In genomic region chr6:96834070-96834469, GRCh38 we compare ENCODE assay signal across 30 cellular contexts. TPM values are rescaled to one million over a fixed set of nuclear protein-coding genes. Genes with fewer than 3 reads are reported as not detected.
DNase-seq lines count a peak whose midpoint lies in the region; ATAC-seq and TF ChIP-seq lines count a peak whose summit lies in the region.
"Had no signal": no experiment of that assay in that cellular context is flagged by ENCODE, and none has a peak within 500 bp of the region (broad histone marks: within the 10 kb centered on the region; RNA-seq: fewer than 3 reads in every experiment).

No MANE protein-coding gene starts in this region.

- dilution Hi-C loops in mammary epithelial cell (cut with HindIII; ENCODE audit: low sequenced_read_pairs), result no loop called here

- BruUV-seq in mammary epithelial cell (replicated peaks; lab: Mats Ljungman, UMichigan), result no TSS peak

- H3K27ac ChIP-seq in GM23338 (ENCODE audit: low read depth), result no peak overlapping the region
- no peak overlapping the region for H3K27ac ChIP-seq in neural progenitor cell
- no peak overlapping the region for H3K27ac ChIP-seq in Karpas-422 (ENCODE audit: low read length)
- no peak overlapping the region for H3K27ac ChIP-seq in mammary epithelial cell (ENCODE audit: insufficient read depth, low read depth, low read length)
- H3K27ac ChIP-seq: A549, SK-N-MC had no signal

- H3K79me2 ChIP-seq in GM23338 (replicated peaks; ENCODE audit: insufficient read depth) (peaks cover 73% of the 10 kb centered on the region), Loucy (ENCODE audit: insufficient read depth, low read length) (no peaks in the 10 kb centered on the region), neural progenitor cell (ENCODE audit: low read depth) (peaks cover 51% of the 10 kb centered on the region), Karpas-422 (ENCODE audit: low read length) (no peaks in the 10 kb centered on the region), mammary epithelial cell (ENCODE audit: insufficient read depth, low read length) (peaks cover 7% of the 10 kb centered on the region)

- H3K4me3 Mint-ChIP-seq in GM23338, result peak overlapping the region; percentile 33; the same call in 1 of the 3 replicates
- H3K4me3 Mint-ChIP-seq in brain, result peak overlapping the region in 4 of 5 experiments; percentile 19 to 69 (median 26)
- H3K4me3 Mint-ChIP-seq in neural progenitor cell, result no peak overlapping the region
- H3K4me3 Mint-ChIP-seq: CD8-positive, alpha-beta T cell; HFFc6; T-helper 1 cell treated with Interleukin-12 subunit alpha and Interleukin-12 subunit beta and Interleukin-4 antibody, amounts not matched to agents 30 μg/mL and 1 μg/mL, for 36 hours had no signal

- H3K4me1 ChIP-seq in GM23338 (ENCODE audit: insufficient read depth) (peaks cover 13% of the 10 kb centered on the region), Loucy (ENCODE audit: insufficient read depth, low read length, poor library complexity, severe bottlenecking) (peaks cover 13% of the 10 kb centered on the region), neural progenitor cell (peaks cover 20% of the 10 kb centered on the region), Karpas-422 (ENCODE audit: low read length) (no peaks in the 10 kb centered on the region), mammary epithelial cell (ENCODE audit: insufficient read depth, low read length) (no peaks in the 10 kb centered on the region)

- H3K4me1 Mint-ChIP-seq in GM23338, result peaks cover 37% of the 10 kb centered on the region
- peaks cover 41% of the 10 kb centered on the region for H3K4me1 Mint-ChIP-seq in brain
- H3K4me1 Mint-ChIP-seq in neural progenitor cell, result peaks cover 20% of the 10 kb centered on the region

- no peak for TF ChIP-seq CTCF in GM23338 (conservative IDR thresholded peaks at IDR 0.05; ENCODE audit: low read depth in 2 of 2)
- no peak for TF ChIP-seq CTCF in Loucy (conservative IDR thresholded peaks at IDR 0.05; ENCODE audit: low read length)
- TF ChIP-seq CTCF in brain (conservative IDR thresholded peaks at IDR 0.05), result no peak
- no peak for TF ChIP-seq CTCF in neural progenitor cell (IDR thresholded peaks at IDR 0.05)
- TF ChIP-seq CTCF in mammary epithelial cell (conservative IDR thresholded peaks at IDR 0.05 in 1 of 2, IDR thresholded peaks at IDR 0.05 in 1 of 2; ENCODE audit: extremely low read depth in 1 of 2, insufficient read depth in 1 of 2, low read depth in 1 of 2, low read length in 2 of 2), result no peak

- H3K36me3 Mint-ChIP-seq in GM23338 (ENCODE audit: low read depth) (peaks cover 14% of the 10 kb centered on the region; the same call in 2 of the 3 replicates), brain (peaks cover 12% of the 10 kb centered on the region), neural progenitor cell (peaks cover 1% of the 10 kb centered on the region)

- H2AFZ ChIP-seq in GM23338 (no peak overlapping the region), Loucy (ENCODE audit: low read length) (no peak overlapping the region), neural progenitor cell (replicated peaks) (no peak overlapping the region), Karpas-422 (ENCODE audit: low read length) (no peak overlapping the region), mammary epithelial cell (ENCODE audit: low read depth, low read length) (no peak overlapping the region)

- H3K4me2 ChIP-seq in GM23338, result 0 out of 2 replicates have a peak overlapping the region, but pooled peaks have one; percentile 21
- peak overlapping the region; percentile 41 for H3K4me2 ChIP-seq in Loucy (ENCODE audit: low read depth, low read length, poor library complexity, severe bottlenecking)
- H3K4me2 ChIP-seq in neural progenitor cell, result peak overlapping the region; percentile 85
- no peak overlapping the region for H3K4me2 ChIP-seq in Karpas-422 (ENCODE audit: low read depth, low read length, poor library complexity, severe bottlenecking)
- H3K4me2 ChIP-seq in mammary epithelial cell (ENCODE audit: insufficient read depth, low read depth, low read length), result no peak overlapping the region
- H3K4me2 ChIP-seq: A549 had no signal

- H4K20me1 ChIP-seq in GM23338 (replicated peaks; ENCODE audit: insufficient read depth) (peaks cover 3% of the 10 kb centered on the region), Loucy (ENCODE audit: insufficient read depth, low read length, poor library complexity, severe bottlenecking) (no peaks in the 10 kb centered on the region), neural progenitor cell (ENCODE audit: low read depth) (peaks cover 8% of the 10 kb centered on the region), Karpas-422 (ENCODE audit: insufficient read depth, low read depth, low read length) (no peaks in the 10 kb centered on the region), mammary epithelial cell (ENCODE audit: insufficient read depth, low read length) (no peaks in the 10 kb centered on the region)

- peaks cover 11% of the 10 kb centered on the region for H3K27me3 ChIP-seq in GM23338 (ENCODE audit: insufficient read depth)
- H3K27me3 ChIP-seq in Loucy (ENCODE audit: insufficient read depth, low read length, poor library complexity, severe bottlenecking), result no peaks in the 10 kb centered on the region
- H3K27me3 ChIP-seq in neural progenitor cell, result peaks cover 14% of the 10 kb centered on the region
- no peaks in the 10 kb centered on the region for H3K27me3 ChIP-seq in Karpas-422 (ENCODE audit: low read length)
- no peaks in the 10 kb centered on the region for H3K27me3 ChIP-seq in mammary epithelial cell (ENCODE audit: insufficient read depth, low read length)

- DNase-seq in GM23338 (ENCODE audit: low spot score) (no peak), neural progenitor cell (ENCODE audit: low spot score) (no peak), HK-2 (ENCODE audit: unreplicated experiment) (no peak), Karpas-422 (no peak), posterior cingulate gyrus (no peak), mammary epithelial cell (no peak)
- DNase-seq: AML-193; C1 segment of cervical spinal cord; CD8-positive, alpha-beta T cell; DMS 273 treated with DMSO at 0.1 percent for 48 hours; DMS79; GF-D8; H9; HFFc6; NCI-H1048; NCI-H1417; NCI-H1694; NCI-H2029 treated with DMSO at 0.1 percent for 48 hours; NCI-H2171; NCI-H226; NCI-H510A treated with DMSO at 0.1 percent for 48 hours; NCI-H748 treated with DMSO at 0.1 percent for 48 hours; SIG-M5 had no signal

- H3F3A ChIP-seq in GM23338 (replicated peaks; ENCODE audit: low read depth) (no peaks in the 10 kb centered on the region), Loucy (ENCODE audit: low read depth) (peaks cover 6% of the 10 kb centered on the region; the same call in 1 of the 2 replicates), neural progenitor cell (ENCODE audit: low read depth) (peaks cover 8% of the 10 kb centered on the region)

- intact Hi-C loops in posterior cingulate gyrus (cut with DNase I) (no loop called here), mammary epithelial cell (cut with micrococcal nuclease) (no loop called here)

- no peaks in the 10 kb centered on the region for H3K9me2 ChIP-seq in GM23338 (ENCODE audit: insufficient read depth)
- H3K9me2 ChIP-seq in Loucy (replicated peaks; ENCODE audit: low read depth, low read length), result no peaks in the 10 kb centered on the region
- H3K9me2 ChIP-seq in Karpas-422 (replicated peaks; ENCODE audit: insufficient read depth, low read length), result no peaks in the 10 kb centered on the region

- 57% methylated on average over 2 of the region's 2 CpGs for WGBS in mammary epithelial cell (ENCODE audit: low coverage, missing lambda C conversion rate)

- no peak for ATAC-seq in GM23338
- ATAC-seq: A549; CD8-positive, alpha-beta T cell; K562 had no signal

- H3K9me3 Mint-ChIP-seq in GM23338 (no peaks in the 10 kb centered on the region), brain (no peaks in the 10 kb centered on the region), neural progenitor cell (no peaks in the 10 kb centered on the region)
- H3K9me3 Mint-ChIP-seq: CD8-positive, alpha-beta T cell; H9; HFFc6; T-helper 1 cell treated with Interleukin-12 subunit alpha and Interleukin-12 subunit beta and Interleukin-4 antibody, amounts not matched to agents 30 μg/mL and 1 μg/mL, for 36 hours had no signal

- no peak overlapping the region for H3K27ac Mint-ChIP-seq in GM23338
- H3K27ac Mint-ChIP-seq in brain, result no peak overlapping the region
- H3K27ac Mint-ChIP-seq in neural progenitor cell, result no peak overlapping the region
- H3K27ac Mint-ChIP-seq: CD8-positive, alpha-beta T cell; H9; HFFc6; T-helper 1 cell treated with Interleukin-12 subunit alpha and Interleukin-12 subunit beta and Interleukin-4 antibody, amounts not matched to agents 30 μg/mL and 1 μg/mL, for 36 hours had no signal

- no peak overlapping the region for H3K4me3 ChIP-seq in GM23338
- no peak overlapping the region for H3K4me3 ChIP-seq in Loucy (ENCODE audit: low read length, poor library complexity, severe bottlenecking)
- H3K4me3 ChIP-seq in neural progenitor cell, result no peak overlapping the region
- no peak overlapping the region for H3K4me3 ChIP-seq in Karpas-422 (ENCODE audit: low read length)
- H3K4me3 ChIP-seq in mammary epithelial cell (replicated peaks in 1 of 3; ENCODE audit: insufficient read depth in 1 of 3, low read depth in 2 of 3, low read length in 3 of 3), result no peak overlapping the region
- H3K4me3 ChIP-seq: A549, K562, SK-N-MC had no signal

- in situ Hi-C loops in mammary epithelial cell (cut with MboI; ENCODE audit: low sequenced_read_pairs in 2 of 2), result no loop called here

- H3K27me3 Mint-ChIP-seq in GM23338 (ENCODE audit: insufficient read depth, low read depth, poor library complexity), result peaks cover 13% of the 10 kb centered on the region
- peaks cover 15% of the 10 kb centered on the region for H3K27me3 Mint-ChIP-seq in brain
- H3K27me3 Mint-ChIP-seq in neural progenitor cell (ENCODE audit: insufficient read depth, low read depth), result peaks cover 6% of the 10 kb centered on the region

- H3K9ac ChIP-seq in Loucy (ENCODE audit: low read depth, low read length, poor library complexity, severe bottlenecking) (no peak overlapping the region), neural progenitor cell (no peak overlapping the region), Karpas-422 (ENCODE audit: low read length) (no peak overlapping the region), mammary epithelial cell (ENCODE audit: insufficient read depth, low read length) (no peak overlapping the region)

- H3K36me3 ChIP-seq in GM23338 (ENCODE audit: insufficient read depth), result peaks cover 5% of the 10 kb centered on the region; the same call in 1 of the 2 replicates
- no peaks in the 10 kb centered on the region for H3K36me3 ChIP-seq in Loucy (ENCODE audit: insufficient read depth, low read length)
- no peaks in the 10 kb centered on the region for H3K36me3 ChIP-seq in neural progenitor cell
- no peaks in the 10 kb centered on the region for H3K36me3 ChIP-seq in Karpas-422 (ENCODE audit: insufficient read depth, low read length)
- H3K36me3 ChIP-seq in mammary epithelial cell (ENCODE audit: insufficient read depth, low read length), result no peaks in the 10 kb centered on the region

- CTCF ChIA-PET in mammary epithelial cell (lab: Charles Lee; ENCODE audit: low non-redundant PET), result no interaction called here

- H3K9me3 ChIP-seq in Loucy (ENCODE audit: insufficient read depth, low read depth, low read length), result no peaks in the 10 kb centered on the region
- H3K9me3 ChIP-seq in neural progenitor cell (ENCODE audit: low read depth), result no peaks in the 10 kb centered on the region
- no peaks in the 10 kb centered on the region for H3K9me3 ChIP-seq in Karpas-422 (ENCODE audit: low read length)
- no peaks in the 10 kb centered on the region for H3K9me3 ChIP-seq in mammary epithelial cell (replicated peaks; ENCODE audit: insufficient read depth, low read length)
- H3K9me3 ChIP-seq: A549 had no signal

RNA-seq across cellular contexts. Expression of gene GPR63, which starts 3.2 kb away (rescaled TPM):
- total RNA-seq in GM23338 (2014; rRNA removed; shearing (Covaris generic)), result 19.3 and 19.6 TPM in 2 replicates
- polyA plus RNA-seq in GM23338 (2016; fragmentation: Nextera tagmentation; extraction: Ambion mirVana), result 5.4 and 5.5 TPM in 2 replicates
- 0.73 TPM for polyA plus RNA-seq in brain (ENCODE audit: insufficient read depth, low read depth, low replicate concordance)
- 13.2 and 18.2 TPM in 2 replicates for total RNA-seq in neural progenitor cell (ENCODE audit: low replicate concordance)
- not detected in 2 replicates for total RNA-seq in Karpas-422 (2014; rRNA removed; shearing (Covaris generic); ENCODE audit: low replicate concordance)
- total RNA-seq in mammary epithelial cell, result 1 to 10 TPM; 1.2 to 2.7 TPM
- polyA plus RNA-seq in mammary epithelial cell, result 1.3 TPM
- polyA minus RNA-seq in mammary epithelial cell, result 1.0 TPM
- total RNA-seq: CD8-positive, alpha-beta T cell; HT-29 had no signal

Comparison
In these comparisons a context has a peak if more than half of its experiments do, and no peak if none do; other contexts are left out.
1. H3K4me2 ChIP-seq: peak in GM23338 (single experiment), Loucy (single experiment) and neural progenitor cell (single experiment); none in Karpas-422 (single experiment) and mammary epithelial cell (single experiment).